Comparison of ENCODE assay signal across 21 cellular contexts in the genomic region with DNA sequence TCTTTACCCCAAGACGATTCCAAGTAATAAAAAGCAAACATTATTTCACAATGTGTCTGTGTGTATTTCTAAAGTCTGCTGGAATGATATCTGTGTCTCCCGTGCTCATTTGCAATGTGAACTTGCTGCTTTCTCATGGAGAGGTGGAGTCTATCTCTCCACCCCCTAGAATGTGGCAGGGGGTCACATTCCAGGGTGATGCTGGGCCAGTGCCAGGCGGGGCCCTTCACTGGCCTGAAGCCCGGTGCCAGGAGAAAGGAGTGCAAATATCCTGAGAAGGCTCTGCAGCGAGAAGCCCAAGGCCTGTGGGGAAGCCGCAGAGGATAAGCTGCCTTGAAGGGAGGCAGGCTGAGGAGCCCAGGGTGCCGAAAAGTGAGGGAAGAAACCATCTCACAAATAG. TPM values are rescaled to one million over a fixed set of nuclear protein-coding genes. Genes with fewer than 3 reads are reported as not detected.
A peak's percentile ranks its signal among the peaks of the same experiment; 100 is the strongest.
DNase-seq lines count a peak whose midpoint lies in the region; ATAC-seq and TF ChIP-seq lines count a peak whose summit lies in the region.
"Had no signal": no experiment of that assay in that cellular context is flagged by ENCODE, and none has a peak within 500 bp of the region (broad histone marks: within the 10 kb centered on the region; RNA-seq: fewer than 3 reads in every experiment).

No MANE protein-coding gene starts in this region.

- peaks cover under 1 to 3% of the 10 kb centered on the region in 2 donors for H3K27me3 Mint-ChIP-seq in CD4-positive, alpha-beta memory T cell
- no peaks in the 10 kb centered on the region for H3K27me3 Mint-ChIP-seq in activated naive CD8-positive, alpha-beta T cell treated with anti-CD3 and anti-CD28 coated beads for 36 hours

- H3K4me1 ChIP-seq in lower lobe of right lung: no peaks in the 10 kb centered on the region
- no peaks in the 10 kb centered on the region for H3K4me1 ChIP-seq in CD4-positive, alpha-beta memory T cell (ENCODE audit: insufficient read depth, low read length)
- H3K4me1 ChIP-seq: transverse colon had no signal

- ATAC-seq in lower lobe of right lung (peak; percentile 30 to 71), HG02885 (IDR thresholded peaks at IDR 0.05; ENCODE audit: poor library complexity, unreplicated experiment) (no peak)
- ATAC-seq: natural killer cell treated with Interleukin-12 subunit alpha and Interleukin-12 subunit beta and Interleukin-15 and Interleukin-18, amount 100 ng/mL, for 72 hours had no signal

- peaks cover 0 to 7% (median under 1%) of the 10 kb centered on the region in 8 donors for H3K9me3 Mint-ChIP-seq in CD4-positive, alpha-beta memory T cell
- H3K9me3 Mint-ChIP-seq in activated naive CD8-positive, alpha-beta T cell treated with anti-CD3 and anti-CD28 coated beads for 36 hours: peaks cover 2% of the 10 kb centered on the region
- H3K9me3 Mint-ChIP-seq: natural killer cell treated with Interleukin-12 subunit alpha and Interleukin-12 subunit beta and Interleukin-15 and Interleukin-18, amount 100 ng/mL, for 72 hours had no signal

- H3K4me1 Mint-ChIP-seq in CD4-positive, alpha-beta memory T cell: no peaks in the 10 kb centered on the region
- H3K4me1 Mint-ChIP-seq in activated naive CD8-positive, alpha-beta T cell treated with anti-CD3 and anti-CD28 coated beads for 36 hours: no peaks in the 10 kb centered on the region

- DNase-seq in AG20443 (ENCODE audit: low spot score) (peak; percentile 10), M059J (ENCODE audit: low read depth) (peak; percentile 22), fibroblast of villous mesenchyme (ENCODE audit: low read depth) (peak; percentile 50), lower lobe of right lung (no peak), GF-D8 (lab: John Stamatoyannopoulos, UW) (no peak)
- no peak for DNase-seq in CD4-positive, alpha-beta memory T cell
- DNase-seq in activated naive CD8-positive, alpha-beta T cell treated with anti-CD3 and anti-CD28 coated beads for 36 hours: no peak
- DNase-seq: activated CD4-positive, alpha-beta memory T cell treated with anti-CD3 and anti-CD28 coated beads for 36 hours; activated naive CD4-positive, alpha-beta T cell treated with anti-CD3 and anti-CD28 coated beads, Interleukin-2, amount 50 U/mL, for 16 hours; dermis blood vessel endothelial cell; DMS153; GM23248; mesenchymal stem cell; MG63; NCI-H446; stimulated activated naive CD4-positive, alpha-beta T cell; transverse colon had no signal

- intact Hi-C loops in lower lobe of right lung (cut with DNase I): no loop called here
- intact Hi-C loops in CD4-positive, alpha-beta memory T cell (cut with micrococcal nuclease): no loop called here

- H3K4me3 ChIP-seq in fibroblast of villous mesenchyme (ENCODE audit: low read depth, low read length): no peak overlapping the region
- no peak overlapping the region for H3K4me3 ChIP-seq in lower lobe of right lung
- H3K4me3 ChIP-seq in CD4-positive, alpha-beta memory T cell (ENCODE audit: low read length in 2 of 2): no peak overlapping the region
- H3K4me3 ChIP-seq: GM23248, MG63, transverse colon had no signal

- H3K36me3 ChIP-seq in lower lobe of right lung: no peaks in the 10 kb centered on the region
- H3K36me3 ChIP-seq in CD4-positive, alpha-beta memory T cell (ENCODE audit: insufficient read depth, low read length): no peaks in the 10 kb centered on the region
- H3K36me3 ChIP-seq: MG63, transverse colon had no signal

- H3K9me3 ChIP-seq in lower lobe of right lung: no peaks in the 10 kb centered on the region
- no peaks in the 10 kb centered on the region for H3K9me3 ChIP-seq in CD4-positive, alpha-beta memory T cell (ENCODE audit: control insufficient read depth in 1 of 2, low read length in 2 of 2)
- H3K9me3 ChIP-seq: MG63, transverse colon had no signal

- POLR2A ChIA-PET in CD4-positive, alpha-beta memory T cell (lab: Charles Lee; ENCODE audit: partially characterized antibody): no interaction called here

- H3K27ac Mint-ChIP-seq in CD4-positive, alpha-beta memory T cell: no peak overlapping the region
- H3K27ac Mint-ChIP-seq in activated naive CD8-positive, alpha-beta T cell treated with anti-CD3 and anti-CD28 coated beads for 36 hours: no peak overlapping the region
- H3K27ac Mint-ChIP-seq: activated CD4-positive, alpha-beta memory T cell treated with anti-CD3 and anti-CD28 coated beads for 36 hours; natural killer cell treated with Interleukin-12 subunit alpha and Interleukin-12 subunit beta and Interleukin-15 and Interleukin-18, amount 100 ng/mL, for 72 hours had no signal

- CTCF ChIA-PET in CD4-positive, alpha-beta memory T cell (lab: Charles Lee; ENCODE audit: partially characterized antibody): no interaction called here

- no peaks in the 10 kb centered on the region for H3K27me3 ChIP-seq in lower lobe of right lung (ENCODE audit: low read depth)
- no peaks in the 10 kb centered on the region for H3K27me3 ChIP-seq in CD4-positive, alpha-beta memory T cell (ENCODE audit: insufficient read depth, low read length)
- H3K27me3 ChIP-seq: MG63, transverse colon had no signal

- TF ChIP-seq CTCF in fibroblast of villous mesenchyme (IDR thresholded peaks at IDR 0.05; ENCODE audit: insufficient read depth, low read depth, low read length) (no peak), lower lobe of right lung (IDR thresholded peaks at IDR 0.05) (no peak)

- no peak overlapping the region for H3K27ac ChIP-seq in lower lobe of right lung
- no peak overlapping the region for H3K27ac ChIP-seq in CD4-positive, alpha-beta memory T cell (ENCODE audit: low read depth, low read length)
- H3K27ac ChIP-seq: C4-2B, GM23248, RWPE1, transverse colon had no signal

- H3K36me3 Mint-ChIP-seq in CD4-positive, alpha-beta memory T cell: no peaks in the 10 kb centered on the region
- H3K36me3 Mint-ChIP-seq in activated naive CD8-positive, alpha-beta T cell treated with anti-CD3 and anti-CD28 coated beads for 36 hours: no peaks in the 10 kb centered on the region
- H3K36me3 Mint-ChIP-seq: activated CD4-positive, alpha-beta memory T cell treated with anti-CD3 and anti-CD28 coated beads for 36 hours; natural killer cell treated with Interleukin-12 subunit alpha and Interleukin-12 subunit beta and Interleukin-15 and Interleukin-18, amount 100 ng/mL, for 72 hours had no signal

- no peak overlapping the region for H3K4me3 Mint-ChIP-seq in CD4-positive, alpha-beta memory T cell
- no peak overlapping the region for H3K4me3 Mint-ChIP-seq in activated naive CD8-positive, alpha-beta T cell treated with anti-CD3 and anti-CD28 coated beads for 36 hours
- H3K4me3 Mint-ChIP-seq: activated CD4-positive, alpha-beta memory T cell treated with anti-CD3 and anti-CD28 coated beads for 36 hours; natural killer cell treated with Interleukin-12 subunit alpha and Interleukin-12 subunit beta and Interleukin-15 and Interleukin-18, amount 100 ng/mL, for 72 hours had no signal

RNA-seq across cellular contexts. Expression of a gene that starts 26.8 kb away (rescaled TPM):
- 1.4 and 1.9 TPM in 2 replicates for total RNA-seq in M059J (2014; rRNA removed; shearing (Covaris generic))
- total RNA-seq in fibroblast of villous mesenchyme (0.43 and 0.97 TPM in 2 replicates), lower lobe of right lung (24.6 TPM)
- 10 to 100 TPM; 51.9 to 63.0 TPM for total RNA-seq in CD4-positive, alpha-beta memory T cell
- polyA plus RNA-seq in CD4-positive, alpha-beta memory T cell: 10 to 100 TPM; 17.4 to 21.2 TPM
- total RNA-seq in activated naive CD8-positive, alpha-beta T cell treated with anti-CD3 and anti-CD28 coated beads for 36 hours: 10 to 100 TPM; 27.4 to 27.5 TPM
- total RNA-seq: GM23248 had no signal
- polyA plus RNA-seq: GM23248 had no signal

Comparison
In these comparisons a context has a peak if more than half of its experiments do, and no peak if none do; other contexts are left out.
1. DNase-seq: peak in AG20443 (single experiment), M059J (single experiment) and fibroblast of villous mesenchyme (single experiment); none in lower lobe of right lung (single experiment), GF-D8 (single experiment), CD4-positive, alpha-beta memory T cell (0 of 5) and activated naive CD8-positive, alpha-beta T cell treated with anti-CD3 and anti-CD28 coated beads for 36 hours (single experiment).